In the genomic region with DNA sequence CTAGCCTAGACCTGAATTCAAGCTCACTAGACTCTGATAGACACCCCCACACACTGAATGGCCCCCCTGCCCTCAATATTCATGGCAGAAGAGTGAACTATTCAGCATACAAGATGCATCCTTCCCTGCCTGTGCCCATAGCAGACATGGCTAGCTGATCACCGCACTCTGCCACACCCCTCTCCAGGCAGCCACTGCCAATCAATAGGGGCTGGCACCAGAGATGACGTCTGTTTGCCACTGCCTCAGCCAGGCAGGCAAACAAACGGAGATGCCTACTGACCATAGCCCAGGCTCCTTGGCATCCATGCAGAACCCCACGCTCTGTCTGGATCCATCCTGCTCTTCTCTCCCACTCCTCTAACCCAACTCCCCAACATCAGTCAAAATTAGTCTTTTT, we compare ENCODE assay signal across 1 cellular context.
A peak's percentile ranks its signal among the peaks of the same experiment; 100 is the strongest.
TF ChIP-seq lines count a peak whose summit lies in the region.

No MANE protein-coding gene starts in this region.

TF ChIP-seq in HepG2, 621 proteins besides CTCF, POLR2A, EP300 and RAD21 (continued from another document and continues in another):
- TF ChIP-seq, protein P1, sequence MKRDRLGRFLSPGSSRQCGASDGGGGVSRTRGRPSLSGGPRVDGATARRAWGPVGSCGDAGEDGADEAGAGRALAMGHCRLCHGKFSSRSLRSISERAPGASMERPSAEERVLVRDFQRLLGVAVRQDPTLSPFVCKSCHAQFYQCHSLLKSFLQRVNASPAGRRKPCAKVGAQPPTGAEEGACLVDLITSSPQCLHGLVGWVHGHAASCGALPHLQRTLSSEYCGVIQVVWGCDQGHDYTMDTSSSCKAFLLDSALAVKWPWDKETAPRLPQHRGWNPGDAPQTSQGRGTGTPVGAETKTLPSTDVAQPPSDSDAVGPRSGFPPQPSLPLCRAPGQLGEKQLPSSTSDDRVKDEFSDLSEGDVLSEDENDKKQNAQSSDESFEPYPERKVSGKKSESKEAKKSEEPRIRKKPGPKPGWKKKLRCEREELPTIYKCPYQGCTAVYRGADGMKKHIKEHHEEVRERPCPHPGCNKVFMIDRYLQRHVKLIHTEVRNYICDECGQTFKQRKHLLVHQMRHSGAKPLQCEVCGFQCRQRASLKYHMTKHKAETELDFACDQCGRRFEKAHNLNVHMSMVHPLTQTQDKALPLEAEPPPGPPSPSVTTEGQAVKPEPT (CRISPR knock-in tag; IDR thresholded peaks at IDR 0.05; ENCODE audit: low read depth), result no peak
- TF ChIP-seq HNF1B (CRISPR knock-in tag; IDR thresholded peaks at IDR 0.05) (no peak), SMARCC2 (IDR thresholded peaks at IDR 0.05) (no peak), ZNF724P (CRISPR knock-in tag; IDR thresholded peaks at IDR 0.05; ENCODE audit: borderline replicate concordance) (no peak), HNRNPL (IDR thresholded peaks at IDR 0.05; ENCODE audit: low read depth, low read length) (0 out of 2 replicates have a peak, but pooled peaks have one; percentile 30), MXD1 (CRISPR knock-in tag; IDR thresholded peaks at IDR 0.05) (no peak), HMGXB4 (CRISPR knock-in tag; IDR thresholded peaks at IDR 0.05; ENCODE audit: borderline replicate concordance in 1 of 2, low read depth in 1 of 2) (no peak), NR2F6 (IDR thresholded peaks at IDR 0.05) (no peak), NR2F6 (CRISPR knock-in tag; IDR thresholded peaks at IDR 0.05) (no peak), HNF4G (IDR thresholded peaks at IDR 0.05; ENCODE audit: borderline replicate concordance, low read depth, low read length) (no peak), HNF4G (CRISPR knock-in tag; IDR thresholded peaks at IDR 0.05; ENCODE audit: borderline replicate concordance, low read depth) (no peak), ZNF850 (CRISPR knock-in tag; conservative IDR thresholded peaks at IDR 0.05) (no peak), ZFP36L2 (CRISPR knock-in tag; IDR thresholded peaks at IDR 0.05) (no peak), ZBTB20 (CRISPR knock-in tag; IDR thresholded peaks at IDR 0.05; ENCODE audit: borderline replicate concordance, low read depth) (no peak), ZNF275 (CRISPR knock-in tag; IDR thresholded peaks at IDR 0.05; ENCODE audit: borderline replicate concordance) (0 out of 2 replicates have a peak, but pooled peaks have one; percentile 10), CCDC6 (CRISPR knock-in tag; IDR thresholded peaks at IDR 0.05) (no peak), HMG20B (CRISPR knock-in tag; conservative IDR thresholded peaks at IDR 0.05) (no peak), HNF4A (CRISPR knock-in tag; IDR thresholded peaks at IDR 0.05) (no peak), GLMP (CRISPR knock-in tag; IDR thresholded peaks at IDR 0.05; ENCODE audit: borderline replicate concordance) (no peak), SP1 (IDR thresholded peaks at IDR 0.05) (no peak), SP1 (CRISPR knock-in tag; IDR thresholded peaks at IDR 0.05) (peak; percentile 42; the same call in 1 of the 2 replicates), ZNF274 (CRISPR knock-in tag; IDR thresholded peaks at IDR 0.05) (no peak), ZMAT5 (CRISPR knock-in tag; IDR thresholded peaks at IDR 0.05; ENCODE audit: borderline replicate concordance, low read depth) (no peak), KDM1A (CRISPR knock-in tag; IDR thresholded peaks at IDR 0.05) (0 out of 2 replicates have a peak, but pooled peaks have one; percentile 18), SPEN (CRISPR knock-in tag; IDR thresholded peaks at IDR 0.05; ENCODE audit: low read depth) (no peak), ZBTB26 (CRISPR knock-in tag; IDR thresholded peaks at IDR 0.05; ENCODE audit: borderline replicate concordance) (no peak), SYNCRIP (IDR thresholded peaks at IDR 0.05; ENCODE audit: insufficient read depth, low read depth, low read length) (no peak), ZNF780A (CRISPR knock-in tag; IDR thresholded peaks at IDR 0.05) (no peak), RBAK (CRISPR knock-in tag; IDR thresholded peaks at IDR 0.05) (no peak), SRF (IDR thresholded peaks at IDR 0.05; ENCODE audit: low read depth, low read length) (peak; percentile 64; the same call in 1 of the 2 replicates), ZIK1 (CRISPR knock-in tag; IDR thresholded peaks at IDR 0.05; ENCODE audit: borderline replicate concordance, low read depth) (no peak), ZBTB4 (CRISPR knock-in tag; IDR thresholded peaks at IDR 0.05; ENCODE audit: borderline replicate concordance) (no peak), ZNF260 (CRISPR knock-in tag; IDR thresholded peaks at IDR 0.05; ENCODE audit: borderline replicate concordance, low read depth) (no peak), NFATC3 (CRISPR knock-in tag; IDR thresholded peaks at IDR 0.05) (no peak), ZNF510 (CRISPR knock-in tag; IDR thresholded peaks at IDR 0.05; ENCODE audit: low read depth) (no peak), ZNF703 (CRISPR knock-in tag; IDR thresholded peaks at IDR 0.05; ENCODE audit: borderline replicate concordance) (no peak)
- TF ChIP-seq, protein P2, sequence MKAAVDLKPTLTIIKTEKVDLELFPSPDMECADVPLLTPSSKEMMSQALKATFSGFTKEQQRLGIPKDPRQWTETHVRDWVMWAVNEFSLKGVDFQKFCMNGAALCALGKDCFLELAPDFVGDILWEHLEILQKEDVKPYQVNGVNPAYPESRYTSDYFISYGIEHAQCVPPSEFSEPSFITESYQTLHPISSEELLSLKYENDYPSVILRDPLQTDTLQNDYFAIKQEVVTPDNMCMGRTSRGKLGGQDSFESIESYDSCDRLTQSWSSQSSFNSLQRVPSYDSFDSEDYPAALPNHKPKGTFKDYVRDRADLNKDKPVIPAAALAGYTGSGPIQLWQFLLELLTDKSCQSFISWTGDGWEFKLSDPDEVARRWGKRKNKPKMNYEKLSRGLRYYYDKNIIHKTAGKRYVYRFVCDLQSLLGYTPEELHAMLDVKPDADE (CRISPR knock-in tag; IDR thresholded peaks at IDR 0.05), result no peak
- TF ChIP-seq, protein P3, sequence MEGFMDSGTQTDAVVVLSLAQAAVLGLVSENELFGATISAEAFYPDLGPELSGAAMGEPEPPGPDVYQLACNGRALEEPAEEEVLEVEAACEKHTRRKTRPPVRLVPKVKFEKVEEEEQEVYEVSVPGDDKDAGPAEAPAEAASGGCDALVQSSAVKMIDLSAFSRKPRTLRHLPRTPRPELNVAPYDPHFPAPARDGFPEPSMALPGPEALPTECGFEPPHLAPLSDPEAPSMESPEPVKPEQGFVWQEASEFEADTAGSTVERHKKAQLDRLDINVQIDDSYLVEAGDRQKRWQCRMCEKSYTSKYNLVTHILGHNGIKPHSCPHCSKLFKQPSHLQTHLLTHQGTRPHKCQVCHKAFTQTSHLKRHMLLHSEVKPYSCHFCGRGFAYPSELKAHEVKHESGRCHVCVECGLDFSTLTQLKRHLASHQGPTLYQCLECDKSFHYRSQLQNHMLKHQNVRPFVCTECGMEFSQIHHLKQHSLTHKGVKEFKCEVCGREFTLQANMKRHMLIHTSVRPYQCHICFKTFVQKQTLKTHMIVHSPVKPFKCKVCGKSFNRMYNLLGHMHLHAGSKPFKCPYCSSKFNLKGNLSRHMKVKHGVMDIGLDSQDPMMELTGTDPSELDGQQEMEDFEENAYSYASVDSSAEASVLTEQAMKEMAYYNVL (CRISPR knock-in tag; IDR thresholded peaks at IDR 0.05; ENCODE audit: borderline replicate concordance), result no peak
- TF ChIP-seq, protein P4, sequence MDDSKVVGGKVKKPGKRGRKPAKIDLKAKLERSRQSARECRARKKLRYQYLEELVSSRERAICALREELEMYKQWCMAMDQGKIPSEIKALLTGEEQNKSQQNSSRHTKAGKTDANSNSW (CRISPR knock-in tag; IDR thresholded peaks at IDR 0.05; ENCODE audit: borderline replicate concordance), result no peak
- TF ChIP-seq, protein P5, sequence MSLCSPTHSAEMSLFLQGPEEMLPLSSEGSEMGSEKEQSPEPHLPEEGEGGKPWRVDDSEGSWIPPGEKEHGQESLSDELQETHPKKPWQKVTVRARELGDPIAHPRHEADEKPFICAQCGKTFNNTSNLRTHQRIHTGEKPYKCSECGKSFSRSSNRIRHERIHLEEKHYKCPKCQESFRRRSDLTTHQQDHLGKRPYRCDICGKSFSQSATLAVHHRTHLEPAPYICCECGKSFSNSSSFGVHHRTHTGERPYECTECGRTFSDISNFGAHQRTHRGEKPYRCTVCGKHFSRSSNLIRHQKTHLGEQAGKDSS (CRISPR knock-in tag; IDR thresholded peaks at IDR 0.05; ENCODE audit: borderline replicate concordance, low read depth), result no peak
